In genomic region chr22:43000441-43001175, GRCh38 we compare ENCODE assay signal across 8 cellular contexts. TPM values are rescaled to one million over a fixed set of nuclear protein-coding genes. Genes with fewer than 3 reads are reported as not detected.
A peak's percentile ranks its signal among the peaks of the same experiment; 100 is the strongest.
DNase-seq lines count a peak whose midpoint lies in the region; ATAC-seq and TF ChIP-seq lines count a peak whose summit lies in the region.

No MANE protein-coding gene starts in this region.

- peak overlapping the region in 5 of 7 donors; percentile 34 to 85 (median 55) for H3K27ac Mint-ChIP-seq in CD4-positive, alpha-beta memory T cell
- H3K27ac Mint-ChIP-seq in central memory CD8-positive, alpha-beta T cell (ENCODE audit: low read depth): peak overlapping the region; percentile 29

- H3K4me3 Mint-ChIP-seq in CD4-positive, alpha-beta memory T cell: peak overlapping the region in 3 of 8 donors; percentile 25 to 58 (median 35)
- H3K4me3 Mint-ChIP-seq in central memory CD8-positive, alpha-beta T cell: no peak overlapping the region

- H3K4me1 ChIP-seq in CD4-positive, alpha-beta memory T cell (ENCODE audit: insufficient read depth, low read length): peaks cover 65% of the 10 kb centered on the region
- peaks cover 34% of the 10 kb centered on the region for H3K4me1 ChIP-seq in testis

- no peaks in the 10 kb centered on the region for H3K27me3 ChIP-seq in CD4-positive, alpha-beta memory T cell (ENCODE audit: insufficient read depth, low read length)
- H3K27me3 ChIP-seq in testis: no peaks in the 10 kb centered on the region

- no peaks in the 10 kb centered on the region for H3K27me3 Mint-ChIP-seq in CD4-positive, alpha-beta memory T cell
- H3K27me3 Mint-ChIP-seq in central memory CD8-positive, alpha-beta T cell: no peaks in the 10 kb centered on the region

- no peaks in the 10 kb centered on the region for H3K9me3 ChIP-seq in CD4-positive, alpha-beta memory T cell (ENCODE audit: control insufficient read depth in 1 of 2, low read length in 2 of 2)
- H3K9me3 ChIP-seq in testis: no peaks in the 10 kb centered on the region

- no peak overlapping the region for H3K4me3 ChIP-seq in CD4-positive, alpha-beta memory T cell (ENCODE audit: low read length in 2 of 2)
- H3K4me3 ChIP-seq in testis: no peak overlapping the region

- no peak for DNase-seq in CD4-positive, alpha-beta memory T cell
- DNase-seq in NOMO-1 treated with dmso at 0.1 percent for 144 hours (lab: John Stamatoyannopoulos, UW; ENCODE audit: unreplicated experiment) (peak; percentile 45), putamen (ENCODE audit: low spot score) (peak; percentile 80), NCI-H2029 (lab: John Stamatoyannopoulos, UW) (no peak), testis (no peak)
- DNase-seq in central memory CD8-positive, alpha-beta T cell (ENCODE audit: low spot score in 2 of 2): no peak

- intact Hi-C loops in CD4-positive, alpha-beta memory T cell (cut with micrococcal nuclease): no loop called here
- intact Hi-C loops in testis (cut with DNase I; ENCODE audit: low total_unique reads): no loop called here

- H3K27ac ChIP-seq in CD4-positive, alpha-beta memory T cell (ENCODE audit: low read depth, low read length): no peak overlapping the region
- no peak overlapping the region for H3K27ac ChIP-seq in testis

- peaks cover 0 to 3% of the 10 kb centered on the region in 2 donors for H3K36me3 Mint-ChIP-seq in CD4-positive, alpha-beta memory T cell
- H3K36me3 Mint-ChIP-seq in central memory CD8-positive, alpha-beta T cell (ENCODE audit: insufficient read depth): peaks cover 1% of the 10 kb centered on the region

- no peak for TF ChIP-seq POLR2A in testis (IDR thresholded peaks at IDR 0.05)

- TF ChIP-seq CTCF in testis (IDR thresholded peaks at IDR 0.05): no peak

- POLR2A ChIA-PET in CD4-positive, alpha-beta memory T cell (lab: Charles Lee; ENCODE audit: partially characterized antibody): interaction anchor here (1.6 to 2.2 kb wide), 2 partner anchors 13 to 15 kb away, joined by 4 to 8 read pairs; partner anchors contain the start of gene PACSIN2

- peaks cover 45 to 86% (median 70%) of the 10 kb centered on the region in 4 donors for H3K4me1 Mint-ChIP-seq in CD4-positive, alpha-beta memory T cell
- peaks cover 68% of the 10 kb centered on the region for H3K4me1 Mint-ChIP-seq in central memory CD8-positive, alpha-beta T cell

- H3K9me3 Mint-ChIP-seq in CD4-positive, alpha-beta memory T cell: no peaks in the 10 kb centered on the region
- no peaks in the 10 kb centered on the region for H3K9me3 Mint-ChIP-seq in central memory CD8-positive, alpha-beta T cell

- ATAC-seq in central memory CD8-positive, alpha-beta T cell (replicated peaks; ENCODE audit: extremely low read depth, poor library complexity, severe bottlenecking): no peak
- ATAC-seq in GM21367 (IDR thresholded peaks at IDR 0.05; ENCODE audit: unreplicated experiment): no peak
- ATAC-seq in GM18870 (IDR thresholded peaks at IDR 0.05; ENCODE audit: unreplicated experiment): no peak

- CTCF ChIA-PET in CD4-positive, alpha-beta memory T cell (lab: Charles Lee; ENCODE audit: partially characterized antibody): interaction anchor here (0.9 to 1.4 kb wide), 2 partner anchors 14 to 33 kb away, joined by 3 to 6 read pairs; no protein-coding TSS in a partner anchor

- no peaks in the 10 kb centered on the region for H3K36me3 ChIP-seq in CD4-positive, alpha-beta memory T cell (ENCODE audit: insufficient read depth, low read length)
- H3K36me3 ChIP-seq in testis (ENCODE audit: low read depth, missing control alignments): no peaks in the 10 kb centered on the region

- 75 to 83% methylated on average over 8 of the region's 8 CpGs for WGBS in testis, 2 donors

RNA-seq across cellular contexts. Expression of gene PACSIN2, which starts 14.3 kb away (rescaled TPM):
- 10 to 100 TPM; 54.5 to 55.0 TPM for total RNA-seq in CD4-positive, alpha-beta memory T cell
- polyA plus RNA-seq in CD4-positive, alpha-beta memory T cell: 10 to 100 TPM; 24.6 to 35.9 TPM
- total RNA-seq in testis: 10 to 100 TPM; 43.6 to 45.6 TPM
- polyA plus RNA-seq in testis (ENCODE audit: insufficient read depth, low read depth, low replicate concordance): 43.5 TPM

Comparison
In these comparisons a context has a peak if more than half of its experiments do, and no peak if none do; other contexts are left out.
1. DNase-seq: peak in NOMO-1 treated with dmso at 0.1 percent for 144 hours (single experiment) and putamen (single experiment); none in CD4-positive, alpha-beta memory T cell (0 of 5), central memory CD8-positive, alpha-beta T cell (0 of 2), NCI-H2029 (single experiment) and testis (single experiment).